8 cellular contexts compared by ENCODE assay signal in the genomic region with DNA sequence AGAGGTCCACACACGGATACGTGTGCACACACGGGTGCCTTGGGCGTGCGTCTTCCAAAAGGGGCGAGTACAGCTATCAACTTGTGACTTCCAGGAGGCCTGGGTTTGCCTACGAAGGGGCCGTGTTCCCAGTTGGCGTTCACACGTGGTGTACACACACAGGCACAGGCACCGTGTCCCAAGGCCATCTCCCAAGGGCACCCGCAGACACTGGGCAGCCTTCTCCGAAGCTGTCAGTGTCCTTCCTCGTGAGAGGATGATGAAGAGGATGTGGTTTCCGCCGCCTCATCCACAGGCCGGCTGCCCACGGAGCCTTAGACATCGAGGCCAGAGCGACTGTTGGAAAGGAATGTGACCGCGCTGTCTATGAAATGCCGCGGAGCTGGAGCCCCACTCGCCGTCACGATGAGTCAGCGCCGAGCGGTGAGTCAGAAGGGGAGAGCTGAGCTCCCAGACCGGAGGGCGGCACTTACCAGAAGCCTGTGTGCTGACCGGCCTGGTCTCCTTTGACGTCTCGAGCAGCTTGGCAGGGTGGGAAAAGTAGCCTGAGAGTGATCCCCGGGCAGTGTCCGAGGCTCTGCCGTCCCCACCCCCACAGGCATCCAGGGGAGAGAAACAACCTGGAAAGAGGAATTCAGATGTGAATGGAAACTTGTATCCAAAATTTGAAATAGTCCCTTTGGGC.
DNase-seq lines count a peak whose midpoint lies in the region; ATAC-seq and FAIRE-seq lines count a peak whose summit lies in the region.

No MANE protein-coding gene starts in this region.

- ATAC-seq in HG02885 (IDR thresholded peaks at IDR 0.05; ENCODE audit: poor library complexity, unreplicated experiment) = no peak

- H3K9me3 ChIP-seq in small intestine (ENCODE audit: control insufficient read depth, low read depth) = no peaks in the 10 kb centered on the region

- H3K27me3 ChIP-seq in small intestine (ENCODE audit: control insufficient read depth in 2 of 2, insufficient read depth in 2 of 2, low read length in 2 of 2) = no peaks in the 10 kb centered on the region

- WGBS in small intestine, 3 donors = 36 to 78% (median 54%) methylated on average over 38 of the region's 38 CpGs

- DNase-seq in CMK (ENCODE audit: low read depth) (peak; percentile 17), RKO (ENCODE audit: low spot score) (peak; percentile 95), astrocyte of the hippocampus (ENCODE audit: low read depth, low spot score) (peak; percentile 100), iPS-NIHi11 (ENCODE audit: low spot score) (peak; percentile 77), small intestine (peak; percentile 36), NCI-H2107 (lab: John Stamatoyannopoulos, UW) (no peak), NCI-H446 treated with DMSO at 0.1 percent for 48 hours (lab: John Stamatoyannopoulos, UW) (no peak)

- H3K4me3 ChIP-seq in small intestine (ENCODE audit: low read depth in 1 of 2, low read length in 2 of 2) = no peak overlapping the region

- no peaks in the 10 kb centered on the region for H3K36me3 ChIP-seq in small intestine (ENCODE audit: control insufficient read depth in 2 of 2, insufficient read depth in 2 of 2, low read length in 2 of 2)

- FAIRE-seq in small intestine (lab: Jason Lieb, UNC) = no peak

- H3K27ac ChIP-seq in small intestine (ENCODE audit: low read depth in 1 of 2, low read length in 1 of 2) = peak overlapping the region in 1 of 2 donors; percentile 79

- H3K4me1 ChIP-seq in small intestine (ENCODE audit: control insufficient read depth in 2 of 2, insufficient read depth in 1 of 2, low read depth in 1 of 2, low read length in 1 of 2) = peaks cover 0 to 5% of the 10 kb centered on the region in 2 donors

Comparison
In these comparisons a context has a peak if more than half of its experiments do, and no peak if none do; other contexts are left out.
1. DNase-seq: peak in CMK (single experiment), RKO (single experiment), astrocyte of the hippocampus (single experiment), iPS-NIHi11 (single experiment) and small intestine (single experiment); none in NCI-H2107 (single experiment) and NCI-H446 treated with DMSO at 0.1 percent for 48 hours (single experiment).